In the genomic region with DNA sequence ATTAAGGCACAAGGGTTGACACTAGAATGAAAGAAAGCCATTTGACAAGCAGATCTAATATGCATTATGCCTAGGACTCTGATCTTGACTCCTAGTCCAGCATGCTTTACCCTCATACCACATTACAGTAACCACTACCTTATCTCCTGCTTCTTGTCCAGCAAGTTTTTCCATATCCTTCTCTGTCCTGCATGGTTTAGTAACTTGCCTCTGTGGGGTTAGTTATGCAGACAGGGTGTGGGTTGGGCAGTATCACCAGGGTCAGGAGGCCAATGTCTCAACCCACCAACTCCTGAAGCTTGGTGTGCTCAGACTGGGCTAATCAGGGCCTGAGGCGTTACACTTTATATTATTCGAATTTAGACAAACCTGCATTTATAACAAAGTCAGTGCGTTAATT, we compare ENCODE assay signal across 32 cellular contexts. TPM values are rescaled to one million over a fixed set of nuclear protein-coding genes. Genes with fewer than 3 reads are reported as not detected.
"Had no signal": no experiment of that assay in that cellular context is flagged by ENCODE, and none has a peak within 500 bp of the region (broad histone marks: within the 10 kb centered on the region; RNA-seq: fewer than 3 reads in every experiment).

No MANE protein-coding gene starts in this region.

- H3K27ac ChIP-seq: brain microvascular endothelial cell, VCaP had no signal

- H3K27ac Mint-ChIP-seq: activated CD4-positive, alpha-beta memory T cell treated with anti-CD3 and anti-CD28 coated beads, Interleukin-2, amount 10 ng/mL, durations not matched to agents 7 days and 5 days; activated CD8-positive, alpha-beta memory T cell treated with anti-CD3 and anti-CD28 coated beads, Interleukin-2, amount 10 ng/mL, durations not matched to agents 7 days and 5 days; activated naive CD4-positive, alpha-beta T cell treated with anti-CD3 and anti-CD28 coated beads, Interleukin-2, amount 10 ng/mL, durations not matched to agents 7 days and 5 days; activated naive CD8-positive, alpha-beta T cell; activated naive CD8-positive, alpha-beta T cell treated with anti-CD3 and anti-CD28 coated beads, Interleukin-2, amount 50 U/mL, for 24 hours had no signal

- H3K27me3 Mint-ChIP-seq: activated CD4-positive, alpha-beta memory T cell treated with anti-CD3 and anti-CD28 coated beads, Interleukin-2, amount 10 ng/mL, durations not matched to agents 7 days and 5 days; activated CD8-positive, alpha-beta memory T cell treated with anti-CD3 and anti-CD28 coated beads, Interleukin-2, amount 10 ng/mL, durations not matched to agents 7 days and 5 days; activated naive CD4-positive, alpha-beta T cell treated with anti-CD3 and anti-CD28 coated beads, Interleukin-2, amount 10 ng/mL, durations not matched to agents 7 days and 5 days; activated naive CD8-positive, alpha-beta T cell; activated naive CD8-positive, alpha-beta T cell treated with anti-CD3 and anti-CD28 coated beads, Interleukin-2, amount 50 U/mL, for 24 hours had no signal

- H3K4me1 Mint-ChIP-seq: activated CD4-positive, alpha-beta memory T cell treated with anti-CD3 and anti-CD28 coated beads, Interleukin-2, amount 10 ng/mL, durations not matched to agents 7 days and 5 days; activated CD8-positive, alpha-beta memory T cell treated with anti-CD3 and anti-CD28 coated beads, Interleukin-2, amount 10 ng/mL, durations not matched to agents 7 days and 5 days; activated naive CD4-positive, alpha-beta T cell treated with anti-CD3 and anti-CD28 coated beads, Interleukin-2, amount 10 ng/mL, durations not matched to agents 7 days and 5 days; activated naive CD8-positive, alpha-beta T cell treated with anti-CD3 and anti-CD28 coated beads, Interleukin-2, amount 50 U/mL, for 24 hours had no signal

- H3K4me3 Mint-ChIP-seq: activated CD4-positive, alpha-beta memory T cell treated with anti-CD3 and anti-CD28 coated beads, Interleukin-2, amount 10 ng/mL, durations not matched to agents 7 days and 5 days; activated CD8-positive, alpha-beta memory T cell treated with anti-CD3 and anti-CD28 coated beads, Interleukin-2, amount 10 ng/mL, durations not matched to agents 7 days and 5 days; activated naive CD4-positive, alpha-beta T cell treated with anti-CD3 and anti-CD28 coated beads, Interleukin-2, amount 10 ng/mL, durations not matched to agents 7 days and 5 days; activated naive CD8-positive, alpha-beta T cell; activated naive CD8-positive, alpha-beta T cell treated with anti-CD3 and anti-CD28 coated beads, Interleukin-2, amount 50 U/mL, for 24 hours had no signal

- H3K27me3 ChIP-seq: brain microvascular endothelial cell had no signal

- H3K9me3 Mint-ChIP-seq: activated CD4-positive, alpha-beta memory T cell treated with anti-CD3 and anti-CD28 coated beads, Interleukin-2, amount 10 ng/mL, durations not matched to agents 7 days and 5 days; activated naive CD4-positive, alpha-beta T cell treated with anti-CD3 and anti-CD28 coated beads, Interleukin-2, amount 10 ng/mL, durations not matched to agents 7 days and 5 days; activated naive CD8-positive, alpha-beta T cell treated with anti-CD3 and anti-CD28 coated beads, Interleukin-2, amount 50 U/mL, for 24 hours had no signal

- ATAC-seq: activated CD8-positive, alpha-beta memory T cell treated with anti-CD3 and anti-CD28 coated beads, Interleukin-2, amount 10 ng/mL, durations not matched to agents 7 days and 5 days; activated naive CD8-positive, alpha-beta T cell treated with anti-CD3 and anti-CD28 coated beads, Interleukin-2, amount 50 U/mL, for 24 hours had no signal

- DNase-seq: activated CD4-positive, alpha-beta memory T cell treated with anti-CD3 and anti-CD28 coated beads, Interleukin-2, amount 10 ng/mL, durations not matched to agents 7 days and 5 days; activated CD4-positive, alpha-beta T cell treated with anti-CD3 and anti-CD28 coated beads for 1 hour; activated CD4-positive, alpha-beta T cell treated with anti-CD3 and anti-CD28 coated beads for 48 hours; activated CD4-positive, CD25-positive, alpha-beta regulatory T cell; activated CD8-positive, alpha-beta memory T cell treated with anti-CD3 and anti-CD28 coated beads for 24 hours; activated CD8-positive, alpha-beta memory T cell treated with anti-CD3 and anti-CD28 coated beads, Interleukin-2, amount 10 ng/mL, durations not matched to agents 7 days and 5 days; activated CD8-positive, alpha-beta memory T cell treated with anti-CD3 and anti-CD28 coated beads, Interleukin-2, amount 50 U/mL, for 48 hours; activated effector memory CD4-positive, alpha-beta T cell treated with Interleukin-2 at 50 U/mL for 16 hours; activated naive CD4-positive, alpha-beta T cell treated with anti-CD3 and anti-CD28 coated beads, Interleukin-2, amount 10 ng/mL, durations not matched to agents 7 days and 5 days; activated naive CD8-positive, alpha-beta T cell treated with anti-CD3 and anti-CD28 coated beads, Interleukin-2, amount 50 U/mL, for 24 hours; activated T-cell treated with anti-CD3 and anti-CD28 coated beads, Interleukin-2, amount 50 U/mL, for 48 hours; amniotic stem cell; aorta; brain microvascular endothelial cell; central memory CD4-positive, alpha-beta T cell; Karpas-422; KBM-7; NCI-H1105; NCI-H1417 treated with DMSO at 0.1 percent for 48 hours; NCI-H1694 treated with DMSO at 0.1 percent for 48 hours; NCI-H2029; NCI-H345; NCI-H524 treated with DMSO at 0.1 percent for 48 hours; Right ventricle myocardium superior; SW 1271; T-helper 1 cell; T-helper 2 cell; T-helper 9 cell had no signal

RNA-seq across cellular contexts. Expression of a gene that starts 40.3 kb away (rescaled TPM):
- total RNA-seq: activated CD4-positive, alpha-beta memory T cell treated with anti-CD3 and anti-CD28 coated beads, Interleukin-2, amount 10 ng/mL, durations not matched to agents 7 days and 5 days; activated CD8-positive, alpha-beta memory T cell treated with anti-CD3 and anti-CD28 coated beads, Interleukin-2, amount 10 ng/mL, durations not matched to agents 7 days and 5 days; aorta; MCF 10A; NCI-H460; Right ventricle myocardium superior had no signal
